1 cellular context compared by ENCODE assay signal in genomic region chr7:101163281-101164070, GRCh38.
TF ChIP-seq lines count a peak whose summit lies in the region.

No MANE protein-coding gene starts in this region.

TF ChIP-seq in GM12878, 131 proteins besides CTCF, POLR2A, EP300 and RAD21:
- TF ChIP-seq EGR1 (IDR thresholded peaks at IDR 0.05; ENCODE audit: borderline replicate concordance in 1 of 2, low read depth in 2 of 2, low read length in 2 of 2) = peak in 1 of 2 experiments; percentile 39; a peak in 1 of 3 replicates
- TF ChIP-seq CBX5 (IDR thresholded peaks at IDR 0.05; ENCODE audit: low read depth) = no peak
- no peak for TF ChIP-seq SREBF1 (IDR thresholded peaks at IDR 0.05; ENCODE audit: low read length)
- TF ChIP-seq NBN (IDR thresholded peaks at IDR 0.05) = 0 out of 2 replicates have a peak, but pooled peaks have one; percentile 27
- TF ChIP-seq HDAC6 (IDR thresholded peaks at IDR 0.05; ENCODE audit: unreplicated experiment) = peak; percentile 94
- 0 out of 2 replicates have a peak, but pooled peaks have one; percentile 20 for TF ChIP-seq NFXL1 (IDR thresholded peaks at IDR 0.05; ENCODE audit: borderline replicate concordance)
